Comparison of ENCODE assay signal across 1 cellular context in genomic region chr20:17771206-17772004, GRCh38.
TF ChIP-seq lines count a peak whose summit lies in the region.

No MANE protein-coding gene starts in this region.

TF ChIP-seq in HepG2, 621 proteins besides CTCF, POLR2A, EP300 and RAD21 (continued from another document and continues in another):
- no peak for TF ChIP-seq PLSCR1 (CRISPR knock-in tag; IDR thresholded peaks at IDR 0.05; ENCODE audit: borderline replicate concordance)
- TF ChIP-seq, protein P1, sequence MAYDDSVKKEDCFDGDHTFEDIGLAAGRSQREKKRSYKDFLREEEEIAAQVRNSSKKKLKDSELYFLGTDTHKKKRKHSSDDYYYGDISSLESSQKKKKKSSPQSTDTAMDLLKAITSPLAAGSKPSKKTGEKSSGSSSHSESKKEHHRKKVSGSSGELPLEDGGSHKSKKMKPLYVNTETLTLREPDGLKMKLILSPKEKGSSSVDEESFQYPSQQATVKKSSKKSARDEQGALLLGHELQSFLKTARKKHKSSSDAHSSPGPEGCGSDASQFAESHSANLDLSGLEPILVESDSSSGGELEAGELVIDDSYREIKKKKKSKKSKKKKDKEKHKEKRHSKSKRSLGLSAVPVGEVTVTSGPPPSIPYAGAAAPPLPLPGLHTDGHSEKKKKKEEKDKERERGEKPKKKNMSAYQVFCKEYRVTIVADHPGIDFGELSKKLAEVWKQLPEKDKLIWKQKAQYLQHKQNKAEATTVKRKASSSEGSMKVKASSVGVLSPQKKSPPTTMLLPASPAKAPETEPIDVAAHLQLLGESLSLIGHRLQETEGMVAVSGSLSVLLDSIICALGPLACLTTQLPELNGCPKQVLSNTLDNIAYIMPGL (CRISPR knock-in tag; IDR thresholded peaks at IDR 0.05; ENCODE audit: borderline replicate concordance in 1 of 2, low read depth in 1 of 2) = peak; percentile 36 to 66; a peak in 2 of 4 replicates
- TF ChIP-seq ETV5 (CRISPR knock-in tag; IDR thresholded peaks at IDR 0.05; ENCODE audit: borderline replicate concordance) = peak; percentile 94
- TF ChIP-seq ZNF263 (CRISPR knock-in tag; IDR thresholded peaks at IDR 0.05) = peak; percentile 88
- TF ChIP-seq ZNF775 (CRISPR knock-in tag; IDR thresholded peaks at IDR 0.05; ENCODE audit: borderline replicate concordance) = no peak
- peak; percentile 95; the same call in 1 of the 2 replicates for TF ChIP-seq ZNF761 (CRISPR knock-in tag; conservative IDR thresholded peaks at IDR 0.05)
- TF ChIP-seq ZNF746 (CRISPR knock-in tag; IDR thresholded peaks at IDR 0.05) = 0 out of 2 replicates have a peak, but pooled peaks have one; percentile 40
- peak; percentile 73; the same call in 1 of the 2 replicates for TF ChIP-seq TGIF2 (CRISPR knock-in tag; IDR thresholded peaks at IDR 0.05)
- peak; percentile 76 for TF ChIP-seq NR2F2 (IDR thresholded peaks at IDR 0.05; ENCODE audit: borderline replicate concordance, low read depth)
- TF ChIP-seq HDAC6 (IDR thresholded peaks at IDR 0.05; ENCODE audit: low read depth, low read length) = no peak
- TF ChIP-seq PAXIP1 (CRISPR knock-in tag; conservative IDR thresholded peaks at IDR 0.05) = peak; percentile 87
- peak; percentile 45 for TF ChIP-seq ZFY (CRISPR knock-in tag; IDR thresholded peaks at IDR 0.05)
- TF ChIP-seq KMT2B (CRISPR knock-in tag; IDR thresholded peaks at IDR 0.05) = peak; percentile 24; the same call in 1 of the 2 replicates
- TF ChIP-seq TIGD3 (CRISPR knock-in tag; IDR thresholded peaks at IDR 0.05; ENCODE audit: borderline replicate concordance) = no peak
- TF ChIP-seq U2AF1 (optimal IDR thresholded peaks at IDR 0.05; ENCODE audit: low read depth, low read length) = peak; percentile 74
- no peak for TF ChIP-seq ZFP37 (CRISPR knock-in tag; IDR thresholded peaks at IDR 0.05; ENCODE audit: borderline replicate concordance)
- TF ChIP-seq FOXA3 (CRISPR knock-in tag; IDR thresholded peaks at IDR 0.05) = peak; percentile 81
- TF ChIP-seq ZFP36L2 (CRISPR knock-in tag; IDR thresholded peaks at IDR 0.05) = no peak
- TF ChIP-seq ZNF841 (CRISPR knock-in tag; IDR thresholded peaks at IDR 0.05; ENCODE audit: borderline replicate concordance) = no peak
- no peak for TF ChIP-seq ZUFSP (CRISPR knock-in tag; IDR thresholded peaks at IDR 0.05; ENCODE audit: borderline replicate concordance)
- no peak for TF ChIP-seq PRMT3 (CRISPR knock-in tag; IDR thresholded peaks at IDR 0.05; ENCODE audit: borderline replicate concordance, low read depth)
- no peak for TF ChIP-seq ZNF512 (CRISPR knock-in tag; IDR thresholded peaks at IDR 0.05)
- TF ChIP-seq HOXA5 (CRISPR knock-in tag; IDR thresholded peaks at IDR 0.05) = no peak; the same call in 1 of the 2 replicates
- TF ChIP-seq ZNF235 (CRISPR knock-in tag; IDR thresholded peaks at IDR 0.05; ENCODE audit: borderline replicate concordance) = peak; percentile 53; the same call in 1 of the 2 replicates
- no peak for TF ChIP-seq ZNF260 (CRISPR knock-in tag; IDR thresholded peaks at IDR 0.05; ENCODE audit: borderline replicate concordance, low read depth)
- TF ChIP-seq ZNF432 (CRISPR knock-in tag; IDR thresholded peaks at IDR 0.05; ENCODE audit: borderline replicate concordance) = no peak
- no peak for TF ChIP-seq ARNT2 (CRISPR knock-in tag; IDR thresholded peaks at IDR 0.05; ENCODE audit: low read depth)
- TF ChIP-seq ZNF251 (CRISPR knock-in tag; IDR thresholded peaks at IDR 0.05) = no peak
- TF ChIP-seq TFAP4 (IDR thresholded peaks at IDR 0.05; ENCODE audit: borderline replicate concordance, low read depth) = no peak
- TF ChIP-seq, protein P2, sequence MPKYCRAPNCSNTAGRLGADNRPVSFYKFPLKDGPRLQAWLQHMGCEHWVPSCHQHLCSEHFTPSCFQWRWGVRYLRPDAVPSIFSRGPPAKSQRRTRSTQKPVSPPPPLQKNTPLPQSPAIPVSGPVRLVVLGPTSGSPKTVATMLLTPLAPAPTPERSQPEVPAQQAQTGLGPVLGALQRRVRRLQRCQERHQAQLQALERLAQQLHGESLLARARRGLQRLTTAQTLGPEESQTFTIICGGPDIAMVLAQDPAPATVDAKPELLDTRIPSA (CRISPR knock-in tag; IDR thresholded peaks at IDR 0.05; ENCODE audit: borderline replicate concordance) = no peak
- no peak; the same call in 1 of the 2 replicates for TF ChIP-seq ATF6 (CRISPR knock-in tag; conservative IDR thresholded peaks at IDR 0.05)
- no peak for TF ChIP-seq ZNF615 (CRISPR knock-in tag; IDR thresholded peaks at IDR 0.05; ENCODE audit: borderline replicate concordance)
- peak; percentile 79 for TF ChIP-seq HIC2 (CRISPR knock-in tag; IDR thresholded peaks at IDR 0.05; ENCODE audit: low read depth)
- TF ChIP-seq, protein P3, sequence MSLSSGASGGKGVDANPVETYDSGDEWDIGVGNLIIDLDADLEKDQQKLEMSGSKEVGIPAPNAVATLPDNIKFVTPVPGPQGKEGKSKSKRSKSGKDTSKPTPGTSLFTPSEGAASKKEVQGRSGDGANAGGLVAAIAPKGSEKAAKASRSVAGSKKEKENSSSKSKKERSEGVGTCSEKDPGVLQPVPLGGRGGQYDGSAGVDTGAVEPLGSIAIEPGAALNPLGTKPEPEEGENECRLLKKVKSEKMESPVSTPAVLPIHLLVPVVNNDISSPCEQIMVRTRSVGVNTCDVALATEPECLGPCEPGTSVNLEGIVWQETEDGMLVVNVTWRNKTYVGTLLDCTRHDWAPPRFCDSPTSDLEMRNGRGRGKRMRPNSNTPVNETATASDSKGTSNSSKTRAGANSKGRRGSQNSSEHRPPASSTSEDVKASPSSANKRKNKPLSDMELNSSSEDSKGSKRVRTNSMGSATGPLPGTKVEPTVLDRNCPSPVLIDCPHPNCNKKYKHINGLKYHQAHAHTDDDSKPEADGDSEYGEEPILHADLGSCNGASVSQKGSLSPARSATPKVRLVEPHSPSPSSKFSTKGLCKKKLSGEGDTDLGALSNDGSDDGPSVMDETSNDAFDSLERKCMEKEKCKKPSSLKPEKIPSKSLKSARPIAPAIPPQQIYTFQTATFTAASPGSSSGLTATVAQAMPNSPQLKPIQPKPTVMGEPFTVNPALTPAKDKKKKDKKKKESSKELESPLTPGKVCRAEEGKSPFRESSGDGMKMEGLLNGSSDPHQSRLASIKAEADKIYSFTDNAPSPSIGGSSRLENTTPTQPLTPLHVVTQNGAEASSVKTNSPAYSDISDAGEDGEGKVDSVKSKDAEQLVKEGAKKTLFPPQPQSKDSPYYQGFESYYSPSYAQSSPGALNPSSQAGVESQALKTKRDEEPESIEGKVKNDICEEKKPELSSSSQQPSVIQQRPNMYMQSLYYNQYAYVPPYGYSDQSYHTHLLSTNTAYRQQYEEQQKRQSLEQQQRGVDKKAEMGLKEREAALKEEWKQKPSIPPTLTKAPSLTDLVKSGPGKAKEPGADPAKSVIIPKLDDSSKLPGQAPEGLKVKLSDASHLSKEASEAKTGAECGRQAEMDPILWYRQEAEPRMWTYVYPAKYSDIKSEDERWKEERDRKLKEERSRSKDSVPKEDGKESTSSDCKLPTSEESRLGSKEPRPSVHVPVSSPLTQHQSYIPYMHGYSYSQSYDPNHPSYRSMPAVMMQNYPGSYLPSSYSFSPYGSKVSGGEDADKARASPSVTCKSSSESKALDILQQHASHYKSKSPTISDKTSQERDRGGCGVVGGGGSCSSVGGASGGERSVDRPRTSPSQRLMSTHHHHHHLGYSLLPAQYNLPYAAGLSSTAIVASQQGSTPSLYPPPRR (CRISPR knock-in tag; IDR thresholded peaks at IDR 0.05; ENCODE audit: borderline replicate concordance) = peak; percentile 87
- TF ChIP-seq TOE1 (CRISPR knock-in tag; IDR thresholded peaks at IDR 0.05) = no peak
- no peak for TF ChIP-seq RBM39 (IDR thresholded peaks at IDR 0.05; ENCODE audit: low read depth, low read length, poor library complexity, severe bottlenecking)
